8 cellular contexts compared by ENCODE assay signal in genomic region chrX:77893713-77894112, GRCh38. TPM values are rescaled to one million over a fixed set of nuclear protein-coding genes. Genes with fewer than 3 reads are reported as not detected.
DNase-seq lines count a peak whose midpoint lies in the region; ATAC-seq and TF ChIP-seq lines count a peak whose summit lies in the region.
"Had no signal": no experiment of that assay in that cellular context is flagged by ENCODE, and none has a peak within 500 bp of the region (broad histone marks: within the 10 kb centered on the region; RNA-seq: fewer than 3 reads in every experiment).

No MANE protein-coding gene starts in this region.

- TF ChIP-seq CTCF in GM12865 (IDR thresholded peaks at IDR 0.05; ENCODE audit: insufficient read depth, low read depth, low read length, missing control alignments) (no peak), osteoblast (IDR thresholded peaks at IDR 0.05; ENCODE audit: extremely low read depth, low read depth, low read length) (no peak)

- H3K4me1 ChIP-seq in NT2/D1 (ENCODE audit: insufficient read depth, insufficient read length) (no peaks in the 10 kb centered on the region), endocrine pancreas (ENCODE audit: control insufficient read depth, insufficient read depth, low read length) (no peaks in the 10 kb centered on the region), osteoblast (ENCODE audit: insufficient read depth, low read length) (peaks cover 4% of the 10 kb centered on the region)
- H3K4me1 ChIP-seq: prostate gland had no signal

- H3K27me3 ChIP-seq in NT2/D1 (ENCODE audit: insufficient read depth, insufficient read length): no peaks in the 10 kb centered on the region
- no peaks in the 10 kb centered on the region for H3K27me3 ChIP-seq in endocrine pancreas (ENCODE audit: control insufficient read depth, insufficient read depth, low read length)
- no peaks in the 10 kb centered on the region for H3K27me3 ChIP-seq in osteoblast (ENCODE audit: insufficient read depth, low read length)

- peak overlapping the region; percentile 83 for H3K4me2 ChIP-seq in osteoblast (ENCODE audit: insufficient read depth, low read length)

- H3K27ac ChIP-seq in osteoblast (ENCODE audit: low read depth, low read length): no peak overlapping the region
- H3K27ac ChIP-seq: prostate gland had no signal

- peaks cover 45% of the 10 kb centered on the region for H3K79me2 ChIP-seq in osteoblast (ENCODE audit: insufficient read depth, low read length)

- no peak for DNase-seq in GM12865 (ENCODE audit: low read depth)
- no peak for DNase-seq in NT2/D1 (ENCODE audit: low read depth, low spot score)
- no peak for DNase-seq in osteoblast (ENCODE audit: insufficient read length, low spot score, missing footprints)
- no peak for DNase-seq in inferior parietal cortex (ENCODE audit: extremely low spot score)
- DNase-seq in amygdala (lab: John Stamatoyannopoulos, UW): no peak

- H2AFZ ChIP-seq in osteoblast (ENCODE audit: low read length): no peak overlapping the region

- H3K9ac ChIP-seq in NT2/D1 (ENCODE audit: insufficient read length, low read depth) (peak overlapping the region; percentile 32), endocrine pancreas (ENCODE audit: control insufficient read depth, insufficient read depth, low read length) (no peak overlapping the region)

- peaks cover 2% of the 10 kb centered on the region for H4K20me1 ChIP-seq in osteoblast (ENCODE audit: insufficient read depth, low read length)

- H3K9me3 ChIP-seq in NT2/D1 (ENCODE audit: insufficient read depth, low read length): no peaks in the 10 kb centered on the region
- no peaks in the 10 kb centered on the region for H3K9me3 ChIP-seq in endocrine pancreas (ENCODE audit: control insufficient read depth, low read length)
- H3K9me3 ChIP-seq in osteoblast (ENCODE audit: low read depth, low read length): no peaks in the 10 kb centered on the region
- H3K9me3 ChIP-seq: prostate gland had no signal

- ATAC-seq in GM21529 (IDR thresholded peaks at IDR 0.05; ENCODE audit: unreplicated experiment): no peak

- H3K36me3 ChIP-seq in NT2/D1 (ENCODE audit: insufficient read depth, insufficient read length, low read length): peaks cover 5% of the 10 kb centered on the region
- no peaks in the 10 kb centered on the region for H3K36me3 ChIP-seq in endocrine pancreas (ENCODE audit: control insufficient read depth, insufficient read depth, low read length)
- H3K36me3 ChIP-seq in osteoblast (ENCODE audit: insufficient read depth, low read length): no peaks in the 10 kb centered on the region
- H3K36me3 ChIP-seq: prostate gland had no signal

- peak overlapping the region; percentile 94 for H3K4me3 ChIP-seq in GM12865 (ENCODE audit: low read depth, low read length)
- H3K4me3 ChIP-seq in NT2/D1 (ENCODE audit: insufficient read length, low read depth): no peak overlapping the region
- H3K4me3 ChIP-seq in endocrine pancreas (ENCODE audit: control insufficient read depth, insufficient read depth, low read length): peak overlapping the region; percentile 97
- H3K4me3 ChIP-seq in osteoblast (ENCODE audit: insufficient read depth, low read length): peak overlapping the region; percentile 89

RNA-seq across cellular contexts. Expression of gene MAGT1, which starts 1.5 kb away (rescaled TPM):
- total RNA-seq in osteoblast: 59.7 and 66.9 TPM in 2 replicates

RNA-seq across cellular contexts. Expression of gene COX7B, which starts 5.6 kb away (rescaled TPM):
- total RNA-seq in osteoblast: 145 and 152 TPM in 2 replicates

RNA-seq across cellular contexts. Expression of gene ATP7A, which starts 16.8 kb away (rescaled TPM):
- total RNA-seq in osteoblast: 14.4 and 16.6 TPM in 2 replicates
